In genomic region chr20:40004092-40004491, GRCh38 we compare ENCODE assay signal across 6 cellular contexts.
DNase-seq lines count a peak whose midpoint lies in the region; TF ChIP-seq lines count a peak whose summit lies in the region.
"Not testable (repeated sequence)": the region's sequence is repeated elsewhere in the genome, so short reads cannot be mapped to it uniquely, and the experiment has no call there.

No MANE protein-coding gene starts in this region.

- WGBS in liver: 51% methylated on average over 2 of the region's 2 CpGs

- H3K9me3 Mint-ChIP-seq in nephron progenitor cell: not testable (repeated sequence)

- not testable (repeated sequence) for H3K36me3 Mint-ChIP-seq in nephron progenitor cell (ENCODE audit: low read depth)

- not testable (repeated sequence) for H3K9me3 ChIP-seq in endocrine pancreas (ENCODE audit: control insufficient read depth, low read length); liver (ENCODE audit: control insufficient read depth in 4 of 4, low read length in 3 of 4)

- H3K4me1 Mint-ChIP-seq in nephron progenitor cell: peaks cover 32% of the 10 kb centered on the region

- H3K4me3 ChIP-seq in endocrine pancreas (ENCODE audit: control insufficient read depth, insufficient read depth, low read length) (peak overlapping the region; percentile 87), liver (ENCODE audit: low read depth in 1 of 3, low read length in 3 of 3) (peak overlapping the region; percentile 39 to 58 (median 44))

- TF ChIP-seq CTCF in VCaP (conservative IDR thresholded peaks at IDR 0.05); liver (IDR thresholded peaks at IDR 0.05; ENCODE audit: low read depth, low read length, missing input control); nephron progenitor cell (IDR thresholded peaks at IDR 0.05): not testable (repeated sequence)

- H3K27me3 ChIP-seq in endocrine pancreas (ENCODE audit: control insufficient read depth, insufficient read depth, low read length); liver (ENCODE audit: control insufficient read depth in 4 of 4, insufficient read depth in 4 of 4, low read length in 3 of 4): not testable (repeated sequence)

- H3K4me3 Mint-ChIP-seq in nephron progenitor cell: not testable (repeated sequence)

- DNase-seq in NCI-H1417 (lab: John Stamatoyannopoulos, UW): peak in 2 of 3 experiments; percentile 37 to 71
- peak; percentile 38 for DNase-seq in NCI-H748 (lab: John Stamatoyannopoulos, UW; ENCODE audit: unreplicated experiment)
- DNase-seq in nephron progenitor cell: not testable (repeated sequence)

- peaks cover 26% of the 10 kb centered on the region for H3K4me1 ChIP-seq in endocrine pancreas (ENCODE audit: control insufficient read depth, insufficient read depth, low read length)
- not testable (repeated sequence) for H3K4me1 ChIP-seq in liver (ENCODE audit: control insufficient read depth in 4 of 4, insufficient read depth in 4 of 4, low read length in 3 of 4)

- not testable (repeated sequence) for H3K9ac ChIP-seq in endocrine pancreas (ENCODE audit: control insufficient read depth, insufficient read depth, low read length)
- peak overlapping the region; percentile 20 to 99 for H3K9ac ChIP-seq in liver (ENCODE audit: low read depth in 1 of 2, low read length in 2 of 2)

- not testable (repeated sequence) for H3K36me3 ChIP-seq in endocrine pancreas (ENCODE audit: control insufficient read depth, insufficient read depth, low read length); liver (ENCODE audit: control insufficient read depth in 4 of 4, insufficient read depth in 3 of 4, low read depth in 1 of 4, low read length in 3 of 4)

- peak overlapping the region; percentile 66 for H3K27ac Mint-ChIP-seq in nephron progenitor cell

- peak; percentile 29 to 55 for TF ChIP-seq RAD21 in liver (IDR thresholded peaks at IDR 0.05)

- peak overlapping the region; percentile 30; the same call in 1 of the 2 replicates for H3K27ac ChIP-seq in VCaP
- peak overlapping the region; percentile 22 to 32 for H3K27ac ChIP-seq in liver (ENCODE audit: low read depth in 1 of 2, low read length in 2 of 2)

- not testable (repeated sequence) for H3K27me3 Mint-ChIP-seq in nephron progenitor cell (ENCODE audit: low read depth, poor library complexity)

TF ChIP-seq in liver, 16 proteins besides CTCF, POLR2A, EP300 and RAD21:
- TF ChIP-seq RXRA (IDR thresholded peaks at IDR 0.05): peak; percentile 44 to 64
- TF ChIP-seq YY1 (IDR thresholded peaks at IDR 0.05): peak; percentile 70
- peak; percentile 99 for TF ChIP-seq TAF1 (conservative IDR thresholded peaks at IDR 0.05)
- peak; percentile 71 for TF ChIP-seq ATF3 (IDR thresholded peaks at IDR 0.05)
- TF ChIP-seq REST (IDR thresholded peaks at IDR 0.05): peak; percentile 72
- peak; percentile 44 for TF ChIP-seq FOXA2 (IDR thresholded peaks at IDR 0.05)
- peak; percentile 61 for TF ChIP-seq SP1 (IDR thresholded peaks at IDR 0.05)
- TF ChIP-seq HNF4A (conservative IDR thresholded peaks at IDR 0.05): peak; percentile 57 to 58
